In the genomic region with DNA sequence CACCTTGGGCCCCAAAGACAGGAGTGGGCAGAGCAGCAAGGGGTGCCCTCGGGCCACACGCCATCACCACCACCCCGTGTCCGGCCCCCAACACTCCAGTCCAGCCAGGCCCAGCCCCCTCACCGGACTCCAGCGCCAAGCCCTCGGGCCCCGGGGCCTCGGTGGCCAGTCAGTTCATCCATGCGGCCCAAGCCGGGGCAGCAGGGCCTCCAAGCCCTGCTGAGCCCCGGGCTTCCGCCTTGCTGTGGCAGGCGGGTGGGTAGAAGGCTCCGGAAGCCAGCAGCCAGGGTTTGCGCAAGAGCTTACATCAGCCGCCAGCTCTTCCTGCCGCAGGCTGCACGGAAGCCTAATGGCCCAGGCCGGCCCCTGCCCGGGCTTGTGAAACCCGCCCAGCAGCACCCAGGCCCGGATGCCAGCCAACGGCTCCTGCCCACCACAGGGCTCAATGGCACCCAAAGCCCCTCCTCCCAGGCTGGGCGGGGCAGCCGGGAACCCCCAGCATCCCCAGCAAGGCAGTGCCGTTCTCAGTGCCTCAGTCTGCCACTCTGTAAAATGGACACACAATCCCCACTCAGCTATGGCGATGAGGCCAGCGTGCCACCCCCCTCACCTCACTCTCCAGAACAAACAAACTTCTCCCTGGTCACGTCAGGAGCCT, we compare ENCODE assay signal across 8 cellular contexts. TPM values are rescaled to one million over a fixed set of nuclear protein-coding genes. Genes with fewer than 3 reads are reported as not detected.
DNase-seq lines count a peak whose midpoint lies in the region; ATAC-seq and TF ChIP-seq lines count a peak whose summit lies in the region.

No MANE protein-coding gene starts in this region.

- H3K27ac ChIP-seq in ACC112 (ENCODE audit: low read depth, low read length) (peak overlapping the region; percentile 91), Peyer's patch (peak overlapping the region; percentile 70 to 91 (median 87)), aorta (ENCODE audit: low read depth in 1 of 2, low read length in 2 of 2) (no peak overlapping the region)

- intact Hi-C loops in activated T-helper 1 cell treated with anti-CD3 and anti-CD28 coated beads, Interleukin-12 subunit alpha, Interleukin-12 subunit beta, Interleukin-2, Interleukin-4 antibody, amounts not matched to agents 30 ng/mL and 10 ng/mL and 1 ng/mL, durations not matched to agents 14 hours and 24 hours and 36 hours (cut with micrococcal nuclease) = loop anchor here (1.0 to 2.0 kb wide), 7 partner anchors 26 to 426 kb away; partner anchors contain the start of genes RNF216, TNRC18 and WIPI2
- intact Hi-C loops in aorta (cut with DNase I) = no loop called here

- TF ChIP-seq CTCF in Peyer's patch (IDR thresholded peaks at IDR 0.05) (peak in 1 of 6 experiments; percentile 2), foreskin fibroblast (IDR thresholded peaks at IDR 0.05; ENCODE audit: low read depth, low read length) (no peak)

- H3K4me3 Mint-ChIP-seq in activated T-helper 1 cell treated with anti-CD3 and anti-CD28 coated beads, Interleukin-12 subunit alpha, Interleukin-12 subunit beta, Interleukin-2, Interleukin-4 antibody, amounts not matched to agents 30 ng/mL and 10 ng/mL and 1 ng/mL, durations not matched to agents 14 hours and 24 hours and 36 hours = peak overlapping the region; percentile 82

- H3K4me3 ChIP-seq in ACC112 (ENCODE audit: low read depth, low read length) (peak overlapping the region; percentile 84), Peyer's patch (peak overlapping the region; percentile 43 to 65 (median 58)), foreskin fibroblast (ENCODE audit: low read depth in 1 of 2, low read length in 2 of 2) (peak overlapping the region; percentile 46 to 51), aorta (ENCODE audit: low read length in 2 of 2) (no peak overlapping the region)

- H3K4me1 ChIP-seq in ACC112 (ENCODE audit: control insufficient read depth, insufficient read depth, low read length, unreplicated experiment) (peaks cover 17% of the 10 kb centered on the region), Peyer's patch (peaks cover 0 to 49% (median 8%) of the 10 kb centered on the region in 4 donors), aorta (ENCODE audit: control insufficient read depth in 1 of 2, insufficient read depth in 2 of 2, low read length in 2 of 2) (no peaks in the 10 kb centered on the region)

- peak overlapping the region; percentile 91 for H3K27ac Mint-ChIP-seq in activated T-helper 1 cell treated with anti-CD3 and anti-CD28 coated beads, Interleukin-12 subunit alpha, Interleukin-12 subunit beta, Interleukin-2, Interleukin-4 antibody, amounts not matched to agents 30 ng/mL and 10 ng/mL and 1 ng/mL, durations not matched to agents 14 hours and 24 hours and 36 hours

- peak overlapping the region; percentile 12 for H2AFZ ChIP-seq in ACC112 (ENCODE audit: low read length, unreplicated experiment)

- ATAC-seq in HG03175 (IDR thresholded peaks at IDR 0.05; ENCODE audit: unreplicated experiment) = peak; percentile 89
- peak; percentile 87 for ATAC-seq in aorta (ENCODE audit: low FRiP score)

- in situ Hi-C loops in GM18951 (cut with MboI; ENCODE audit: low sequenced_read_pairs, unreplicated experiment) = no loop called here

- peaks cover 14% of the 10 kb centered on the region for H3K36me3 Mint-ChIP-seq in activated T-helper 1 cell treated with anti-CD3 and anti-CD28 coated beads, Interleukin-12 subunit alpha, Interleukin-12 subunit beta, Interleukin-2, Interleukin-4 antibody, amounts not matched to agents 30 ng/mL and 10 ng/mL and 1 ng/mL, durations not matched to agents 14 hours and 24 hours and 36 hours (ENCODE audit: low read depth)

- H3K4me1 Mint-ChIP-seq in activated T-helper 1 cell treated with anti-CD3 and anti-CD28 coated beads, Interleukin-12 subunit alpha, Interleukin-12 subunit beta, Interleukin-2, Interleukin-4 antibody, amounts not matched to agents 30 ng/mL and 10 ng/mL and 1 ng/mL, durations not matched to agents 14 hours and 24 hours and 36 hours (ENCODE audit: low read depth) = peaks cover 29% of the 10 kb centered on the region

- H3K9me3 ChIP-seq in Peyer's patch (no peaks in the 10 kb centered on the region), aorta (ENCODE audit: control insufficient read depth, low read length) (no peaks in the 10 kb centered on the region)

- H3K27me3 ChIP-seq in ACC112 (ENCODE audit: insufficient read depth, low read length) = no peaks in the 10 kb centered on the region
- H3K27me3 ChIP-seq in Peyer's patch = no peaks in the 10 kb centered on the region
- no peaks in the 10 kb centered on the region for H3K27me3 ChIP-seq in aorta (ENCODE audit: control insufficient read depth in 1 of 2, insufficient read depth in 2 of 2, low read length in 1 of 2)

- H3K27me3 Mint-ChIP-seq in activated T-helper 1 cell treated with anti-CD3 and anti-CD28 coated beads, Interleukin-12 subunit alpha, Interleukin-12 subunit beta, Interleukin-2, Interleukin-4 antibody, amounts not matched to agents 30 ng/mL and 10 ng/mL and 1 ng/mL, durations not matched to agents 14 hours and 24 hours and 36 hours (ENCODE audit: insufficient read depth) = no peaks in the 10 kb centered on the region

- WGBS in aorta, 2 donors = 59 to 63% methylated on average over 30 of the region's 30 CpGs

- peak; percentile 84 for TF ChIP-seq POLR2A in GM18951 (IDR thresholded peaks at IDR 0.05; ENCODE audit: extremely low read depth, insufficient read depth, insufficient read length)
- TF ChIP-seq POLR2A in Peyer's patch (IDR thresholded peaks at IDR 0.05) = peak in 1 of 2 donors; percentile 53

- H3K9me3 Mint-ChIP-seq in activated T-helper 1 cell treated with anti-CD3 and anti-CD28 coated beads, Interleukin-12 subunit alpha, Interleukin-12 subunit beta, Interleukin-2, Interleukin-4 antibody, amounts not matched to agents 30 ng/mL and 10 ng/mL and 1 ng/mL, durations not matched to agents 14 hours and 24 hours and 36 hours = no peaks in the 10 kb centered on the region

- H3K79me2 ChIP-seq in ACC112 (ENCODE audit: control insufficient read depth, insufficient read depth, low read length, unreplicated experiment) = peaks cover 51% of the 10 kb centered on the region

- H3K36me3 ChIP-seq in ACC112 (ENCODE audit: insufficient read depth, low read length) = no peaks in the 10 kb centered on the region
- H3K36me3 ChIP-seq in Peyer's patch = peaks cover 0 to 22% (median 0%) of the 10 kb centered on the region in 3 donors
- peaks cover 0 to 2% of the 10 kb centered on the region in 2 donors for H3K36me3 ChIP-seq in aorta (ENCODE audit: control insufficient read depth in 1 of 2, insufficient read depth in 2 of 2, low read length in 1 of 2)

- DNase-seq in Peyer's patch = peak; percentile 84 to 96 (median 87)
- DNase-seq in activated T-helper 1 cell treated with anti-CD3 and anti-CD28 coated beads, Interleukin-12 subunit alpha, Interleukin-12 subunit beta, Interleukin-2, Interleukin-4 antibody, amounts not matched to agents 30 ng/mL and 10 ng/mL and 1 ng/mL, durations not matched to agents 14 hours and 24 hours and 36 hours (ENCODE audit: low spot score) = peak; percentile 81
- DNase-seq in foreskin fibroblast = peak; percentile 97 to 98
- DNase-seq in putamen (ENCODE audit: low spot score) = peak; percentile 65
- peak; percentile 91 to 95 for DNase-seq in aorta

RNA-seq across cellular contexts. Expression of gene TNRC18, which starts 26.5 kb away (rescaled TPM):
- total RNA-seq in Peyer's patch = 100 to 1,000 TPM; 112 to 325 (median 211) TPM
- total RNA-seq in activated T-helper 1 cell treated with anti-CD3 and anti-CD28 coated beads, Interleukin-12 subunit alpha, Interleukin-12 subunit beta, Interleukin-2, Interleukin-4 antibody, amounts not matched to agents 30 ng/mL and 10 ng/mL and 1 ng/mL, durations not matched to agents 14 hours and 24 hours and 36 hours = 42.4 and 48.7 TPM in 2 replicates
- 100 to 1,000 TPM; 108 to 132 TPM for total RNA-seq in aorta
- 10 to 100 TPM; 41.8 to 48.4 TPM for polyA plus RNA-seq in aorta

Comparison
In these comparisons a context has a peak if more than half of its experiments do, and no peak if none do; other contexts are left out.
1. H3K27ac ChIP-seq: peak in ACC112 (single experiment) and Peyer's patch (4 of 4); none in aorta (0 of 2).
2. H3K4me3 ChIP-seq: peak in ACC112 (single experiment), Peyer's patch (4 of 4) and foreskin fibroblast (2 of 2); none in aorta (0 of 2).
3. Peak in every context shown above with its lines, with median percentiles within 50 percentile points of each other: DNase-seq.